12 cellular contexts compared by ENCODE assay signal in the genomic region with DNA sequence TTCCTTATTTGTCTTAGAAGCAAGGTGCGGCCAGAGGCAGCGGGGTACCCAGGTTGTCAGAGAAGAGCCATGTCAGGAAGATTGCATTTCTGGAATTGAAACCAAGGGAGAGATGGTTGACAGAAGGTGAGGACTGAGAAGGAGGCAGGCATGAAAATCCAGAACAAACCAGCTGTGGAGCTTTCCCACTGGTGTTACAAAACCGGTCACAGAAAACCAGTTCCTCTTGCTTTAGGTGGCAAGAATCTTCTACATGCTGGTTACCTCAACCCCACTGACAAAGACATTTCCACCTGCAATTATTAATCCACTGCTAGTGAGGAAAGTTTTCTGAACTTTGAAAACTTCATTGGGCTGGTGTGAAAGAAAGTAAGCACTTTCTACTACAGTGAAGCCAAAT.
A peak's percentile ranks its signal among the peaks of the same experiment; 100 is the strongest.
DNase-seq lines count a peak whose midpoint lies in the region; ATAC-seq and TF ChIP-seq lines count a peak whose summit lies in the region.
"Had no signal": no experiment of that assay in that cellular context is flagged by ENCODE, and none has a peak within 500 bp of the region (broad histone marks: within the 10 kb centered on the region; RNA-seq: fewer than 3 reads in every experiment).

No MANE protein-coding gene starts in this region.

- H3K4me3 ChIP-seq in esophagus squamous epithelium (peak overlapping the region in 3 of 4 donors; percentile 18 to 40 (median 22)), subcutaneous abdominal adipose tissue (ENCODE audit: low read depth in 1 of 5, low read length in 5 of 5) (no peak overlapping the region)

- peaks cover 45 to 91% (median 60%) of the 10 kb centered on the region in 3 donors for H3K4me1 ChIP-seq in esophagus squamous epithelium
- peaks cover 2 to 61% (median 40%) of the 10 kb centered on the region in 5 donors for H3K4me1 ChIP-seq in subcutaneous abdominal adipose tissue (ENCODE audit: control insufficient read depth in 5 of 5, insufficient read depth in 5 of 5, low read length in 5 of 5)

- H3K4me1 Mint-ChIP-seq in activated CD8-positive, alpha-beta T cell treated with anti-CD3 and anti-CD28 coated beads for 36 hours (ENCODE audit: low read depth): peaks cover 63% of the 10 kb centered on the region
- peaks cover 52% of the 10 kb centered on the region for H3K4me1 Mint-ChIP-seq in activated CD8-positive, alpha-beta T cell treated with anti-CD3 and anti-CD28 coated beads, Interleukin-2, amount 10 ng/mL, durations not matched to agents 7 days and 5 days (ENCODE audit: low read depth)

- TF ChIP-seq CTCF in activated CD8-positive, alpha-beta T cell treated with anti-CD3 and anti-CD28 coated beads for 36 hours (IDR thresholded peaks at IDR 0.05): no peak
- TF ChIP-seq CTCF in RWPE1 (conservative IDR thresholded peaks at IDR 0.05; ENCODE audit: low read depth): no peak
- TF ChIP-seq CTCF in esophagus squamous epithelium (IDR thresholded peaks at IDR 0.05): no peak

- no peaks in the 10 kb centered on the region for H3K27me3 Mint-ChIP-seq in activated CD8-positive, alpha-beta T cell treated with anti-CD3 and anti-CD28 coated beads for 36 hours
- no peaks in the 10 kb centered on the region for H3K27me3 Mint-ChIP-seq in activated CD8-positive, alpha-beta T cell treated with anti-CD3 and anti-CD28 coated beads, Interleukin-2, amount 10 ng/mL, durations not matched to agents 7 days and 5 days (ENCODE audit: low read depth)

- H3K4me3 Mint-ChIP-seq in activated CD8-positive, alpha-beta T cell treated with anti-CD3 and anti-CD28 coated beads for 36 hours: no peak overlapping the region
- H3K4me3 Mint-ChIP-seq in activated CD8-positive, alpha-beta T cell treated with anti-CD3 and anti-CD28 coated beads, Interleukin-2, amount 10 ng/mL, durations not matched to agents 7 days and 5 days: no peak overlapping the region

- CTCF ChIA-PET in activated CD8-positive, alpha-beta T cell treated with anti-CD3 and anti-CD28 coated beads for 36 hours (lab: Charles Lee): interaction anchor here (1.5 kb wide), 1 partner anchor 24 kb away, joined by 3 read pairs; no protein-coding TSS in a partner anchor
- CTCF ChIA-PET in activated CD8-positive, alpha-beta T cell treated with anti-CD3 and anti-CD28 coated beads, Interleukin-2, amount 10 ng/mL, durations not matched to agents 7 days and 5 days (lab: Charles Lee): interaction anchor here (1.5 to 1.7 kb wide), 2 partner anchors 19 to 62 kb away, joined by 3 to 5 read pairs; no protein-coding TSS in a partner anchor
- CTCF ChIA-PET in RWPE1 (lab: Yijun Ruan, JAX): no interaction called here

- H3K9me3 ChIP-seq in esophagus squamous epithelium: no peaks in the 10 kb centered on the region
- no peaks in the 10 kb centered on the region for H3K9me3 ChIP-seq in subcutaneous abdominal adipose tissue (ENCODE audit: control insufficient read depth in 5 of 5, low read length in 5 of 5)

- DNase-seq in activated CD8-positive, alpha-beta T cell treated with anti-CD3 and anti-CD28 coated beads for 36 hours: no peak
- no peak for DNase-seq in activated CD8-positive, alpha-beta T cell treated with anti-CD3 and anti-CD28 coated beads, Interleukin-2, amount 10 ng/mL, durations not matched to agents 7 days and 5 days
- DNase-seq in RWPE1 (ENCODE audit: low spot score) (no peak), esophagus squamous epithelium (lab: John Stamatoyannopoulos, UW) (no peak)
- DNase-seq in activated CD4-positive, alpha-beta T cell treated with anti-CD3 and anti-CD28 coated beads, Interleukin-2, amount 50 U/mL, for 4 hours: no peak
- DNase-seq: hypothalamus, midbrain, NCI-H1105 treated with DMSO at 0.1 percent for 48 hours, retina had no signal

- no peak for ATAC-seq in activated CD8-positive, alpha-beta T cell treated with anti-CD3 and anti-CD28 coated beads for 36 hours
- ATAC-seq in activated CD8-positive, alpha-beta T cell treated with anti-CD3 and anti-CD28 coated beads, Interleukin-2, amount 10 ng/mL, durations not matched to agents 7 days and 5 days: no peak
- ATAC-seq in GM21576 (IDR thresholded peaks at IDR 0.05; ENCODE audit: unreplicated experiment) (no peak), HG03159 (IDR thresholded peaks at IDR 0.05; ENCODE audit: unreplicated experiment) (no peak)

- H3K27me3 ChIP-seq in esophagus squamous epithelium (no peaks in the 10 kb centered on the region), subcutaneous abdominal adipose tissue (ENCODE audit: control insufficient read depth in 5 of 5, insufficient read depth in 4 of 5, low read length in 5 of 5) (no peaks in the 10 kb centered on the region)

- TF ChIP-seq POLR2A in esophagus squamous epithelium (IDR thresholded peaks at IDR 0.05): no peak

- H3K9me3 Mint-ChIP-seq in activated CD8-positive, alpha-beta T cell treated with anti-CD3 and anti-CD28 coated beads for 36 hours: peaks cover 1% of the 10 kb centered on the region
- no peaks in the 10 kb centered on the region for H3K9me3 Mint-ChIP-seq in activated CD8-positive, alpha-beta T cell treated with anti-CD3 and anti-CD28 coated beads, Interleukin-2, amount 10 ng/mL, durations not matched to agents 7 days and 5 days (ENCODE audit: insufficient read depth)

- 58 to 75% methylated on average over 3 of the region's 3 CpGs for WGBS in esophagus squamous epithelium, 2 donors

- H3K36me3 ChIP-seq in esophagus squamous epithelium (no peaks in the 10 kb centered on the region), subcutaneous abdominal adipose tissue (ENCODE audit: control insufficient read depth in 5 of 5, insufficient read depth in 5 of 5, low read length in 5 of 5) (no peaks in the 10 kb centered on the region)

- H3K9ac ChIP-seq in subcutaneous abdominal adipose tissue (ENCODE audit: low read length in 5 of 5): no peak overlapping the region

- H3K27ac ChIP-seq in RWPE1: peak overlapping the region; percentile 89
- H3K27ac ChIP-seq in esophagus squamous epithelium: peak overlapping the region; percentile 85 to 91 (median 89)
- peak overlapping the region; percentile 95 for H3K27ac ChIP-seq in subcutaneous abdominal adipose tissue (ENCODE audit: low read depth, low read length)

- peak overlapping the region; percentile 25 for H3K27ac Mint-ChIP-seq in activated CD8-positive, alpha-beta T cell treated with anti-CD3 and anti-CD28 coated beads for 36 hours
- no peak overlapping the region for H3K27ac Mint-ChIP-seq in activated CD8-positive, alpha-beta T cell treated with anti-CD3 and anti-CD28 coated beads, Interleukin-2, amount 10 ng/mL, durations not matched to agents 7 days and 5 days

- H3K36me3 Mint-ChIP-seq in activated CD8-positive, alpha-beta T cell treated with anti-CD3 and anti-CD28 coated beads for 36 hours (ENCODE audit: low read depth): no peaks in the 10 kb centered on the region
- H3K36me3 Mint-ChIP-seq in activated CD8-positive, alpha-beta T cell treated with anti-CD3 and anti-CD28 coated beads, Interleukin-2, amount 10 ng/mL, durations not matched to agents 7 days and 5 days (ENCODE audit: low read depth): no peaks in the 10 kb centered on the region

- POLR2A ChIA-PET in activated CD8-positive, alpha-beta T cell treated with anti-CD3 and anti-CD28 coated beads for 36 hours (lab: Charles Lee): no interaction called here
- POLR2A ChIA-PET in activated CD8-positive, alpha-beta T cell treated with anti-CD3 and anti-CD28 coated beads, Interleukin-2, amount 10 ng/mL, durations not matched to agents 7 days and 5 days (lab: Charles Lee): interaction anchor here (1.0 kb wide), 1 partner anchor 74 kb away, joined by 3 read pairs; a partner anchor contains a TSS
- POLR2A ChIA-PET in RWPE1 (lab: Yijun Ruan, JAX; ENCODE audit: low non-redundant PET): no interaction called here

- intact Hi-C loops in activated CD8-positive, alpha-beta T cell treated with anti-CD3 and anti-CD28 coated beads for 36 hours (cut with micrococcal nuclease): loop anchor here (5.0 kb wide), 1 partner anchor 63 kb away; no protein-coding TSS in a partner anchor
- intact Hi-C loops in esophagus squamous epithelium (cut with DNase I): no loop called here

Comparison
In these comparisons a context has a peak if more than half of its experiments do, and no peak if none do; other contexts are left out.
1. H3K4me3 ChIP-seq: peak in esophagus squamous epithelium (3 of 4); none in subcutaneous abdominal adipose tissue (0 of 5).
2. Peak in every context shown above with its lines, with median percentiles within 50 percentile points of each other: H3K27ac ChIP-seq.